Comparison of ENCODE assay signal across 1 cellular context in the genomic region with DNA sequence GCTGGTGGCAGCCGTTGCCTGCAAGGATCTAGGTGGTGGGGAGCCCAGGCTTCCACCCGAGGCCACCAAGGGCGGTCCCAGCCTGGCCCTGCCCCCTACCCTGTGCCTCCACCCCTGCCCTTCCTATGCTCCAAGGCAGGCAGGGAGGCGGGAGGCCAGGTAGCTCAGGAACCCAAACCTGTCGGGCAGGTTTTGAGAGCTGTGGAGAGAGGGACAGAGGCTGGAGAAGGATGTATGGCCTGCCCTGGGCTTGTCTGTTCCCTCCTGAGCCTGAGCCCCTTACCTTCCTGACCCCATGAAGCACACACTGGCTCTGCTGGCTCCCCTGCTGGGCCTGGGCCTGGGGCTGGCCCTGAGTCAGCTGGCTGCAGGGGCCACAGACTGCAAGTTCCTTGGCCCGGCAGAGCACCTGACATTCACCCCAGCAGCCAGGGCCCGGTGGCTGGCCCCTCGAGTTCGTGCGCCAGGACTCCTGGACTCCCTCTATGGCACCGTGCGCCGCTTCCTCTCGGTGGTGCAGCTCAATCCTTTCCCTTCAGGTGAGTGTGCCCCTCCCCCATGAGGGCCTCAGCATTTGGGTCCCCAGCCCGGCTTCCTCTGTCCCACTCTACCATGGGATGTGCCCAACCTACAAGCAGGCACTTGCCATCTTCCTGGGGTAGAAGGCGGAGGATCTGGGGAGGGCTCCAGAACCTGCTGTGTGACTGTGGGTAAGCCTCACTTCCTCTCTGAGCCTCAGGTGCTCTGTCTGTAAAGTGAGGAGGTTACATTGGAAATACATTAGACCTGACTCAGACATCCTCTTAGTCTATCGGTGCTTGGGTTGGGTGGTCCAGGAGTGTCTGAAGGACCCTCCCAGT.
TF ChIP-seq lines count a peak whose summit lies in the region.

A gene with protein sequence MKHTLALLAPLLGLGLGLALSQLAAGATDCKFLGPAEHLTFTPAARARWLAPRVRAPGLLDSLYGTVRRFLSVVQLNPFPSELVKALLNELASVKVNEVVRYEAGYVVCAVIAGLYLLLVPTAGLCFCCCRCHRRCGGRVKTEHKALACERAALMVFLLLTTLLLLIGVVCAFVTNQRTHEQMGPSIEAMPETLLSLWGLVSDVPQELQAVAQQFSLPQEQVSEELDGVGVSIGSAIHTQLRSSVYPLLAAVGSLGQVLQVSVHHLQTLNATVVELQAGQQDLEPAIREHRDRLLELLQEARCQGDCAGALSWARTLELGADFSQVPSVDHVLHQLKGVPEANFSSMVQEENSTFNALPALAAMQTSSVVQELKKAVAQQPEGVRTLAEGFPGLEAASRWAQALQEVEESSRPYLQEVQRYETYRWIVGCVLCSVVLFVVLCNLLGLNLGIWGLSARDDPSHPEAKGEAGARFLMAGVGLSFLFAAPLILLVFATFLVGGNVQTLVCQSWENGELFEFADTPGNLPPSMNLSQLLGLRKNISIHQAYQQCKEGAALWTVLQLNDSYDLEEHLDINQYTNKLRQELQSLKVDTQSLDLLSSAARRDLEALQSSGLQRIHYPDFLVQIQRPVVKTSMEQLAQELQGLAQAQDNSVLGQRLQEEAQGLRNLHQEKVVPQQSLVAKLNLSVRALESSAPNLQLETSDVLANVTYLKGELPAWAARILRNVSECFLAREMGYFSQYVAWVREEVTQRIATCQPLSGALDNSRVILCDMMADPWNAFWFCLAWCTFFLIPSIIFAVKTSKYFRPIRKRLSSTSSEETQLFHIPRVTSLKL (plus strand): TSS at position 159 of the 860 bp plus-strand sequence. CDS start 137 bp downstream, at position 296.

TF ChIP-seq in HEK293T, 16 proteins besides CTCF, POLR2A, EP300 and RAD21 (continued from another document):
- TF ChIP-seq, protein P1, sequence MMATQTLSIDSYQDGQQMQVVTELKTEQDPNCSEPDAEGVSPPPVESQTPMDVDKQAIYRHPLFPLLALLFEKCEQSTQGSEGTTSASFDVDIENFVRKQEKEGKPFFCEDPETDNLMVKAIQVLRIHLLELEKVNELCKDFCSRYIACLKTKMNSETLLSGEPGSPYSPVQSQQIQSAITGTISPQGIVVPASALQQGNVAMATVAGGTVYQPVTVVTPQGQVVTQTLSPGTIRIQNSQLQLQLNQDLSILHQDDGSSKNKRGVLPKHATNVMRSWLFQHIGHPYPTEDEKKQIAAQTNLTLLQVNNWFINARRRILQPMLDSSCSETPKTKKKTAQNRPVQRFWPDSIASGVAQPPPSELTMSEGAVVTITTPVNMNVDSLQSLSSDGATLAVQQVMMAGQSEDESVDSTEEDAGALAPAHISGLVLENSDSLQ (IDR thresholded peaks at IDR 0.05): no peak
- TF ChIP-seq ELF4 (IDR thresholded peaks at IDR 0.05): no peak
TF ChIP-seq in HEK293T: peak in this region for 0.
